In the genomic region with DNA sequence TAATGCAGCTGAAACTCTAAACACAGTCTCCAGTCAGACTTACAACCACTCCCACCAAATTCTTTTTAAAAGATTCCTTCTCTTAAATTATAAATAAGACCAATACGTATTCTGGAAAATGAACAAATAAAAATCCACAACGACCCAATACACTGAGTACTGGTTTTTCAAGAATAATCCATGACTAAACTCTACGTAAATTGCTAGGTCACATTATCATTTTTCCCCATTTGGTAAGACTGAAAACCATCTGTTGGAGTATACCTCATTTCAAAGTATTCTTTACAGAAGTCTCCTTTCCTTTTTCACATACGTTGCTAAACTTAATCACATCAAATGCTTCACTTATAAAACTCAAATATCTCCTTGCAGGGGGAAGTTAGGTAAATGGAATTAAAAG, we compare ENCODE assay signal across 18 cellular contexts. TPM values are rescaled to one million over a fixed set of nuclear protein-coding genes. Genes with fewer than 3 reads are reported as not detected.
DNase-seq lines count a peak whose midpoint lies in the region; ATAC-seq, FAIRE-seq and TF ChIP-seq lines count a peak whose summit lies in the region.
"Had no signal": no experiment of that assay in that cellular context is flagged by ENCODE, and none has a peak within 500 bp of the region (broad histone marks: within the 10 kb centered on the region; RNA-seq: fewer than 3 reads in every experiment).

No MANE protein-coding gene starts in this region.

- no peak for ATAC-seq in HG02623 (IDR thresholded peaks at IDR 0.05; ENCODE audit: unreplicated experiment)
- ATAC-seq: HCT116; stimulated activated effector memory CD8-positive, alpha-beta T cell treated with anti-CD3 and anti-CD28 coated beads, Interleukin-12 subunit alpha, Interleukin-12 subunit beta, amount 100 ng/mL, for 72 hours had no signal

- peaks cover 9% of the 10 kb centered on the region for H3K36me3 Mint-ChIP-seq in nephron (ENCODE audit: low read depth)
- H3K36me3 Mint-ChIP-seq: activated CD4-positive, alpha-beta memory T cell treated with anti-CD3 and anti-CD28 coated beads for 36 hours had no signal

- peaks cover 66% of the 10 kb centered on the region for H3K4me1 Mint-ChIP-seq in nephron

- H3K9me3 Mint-ChIP-seq in nephron = no peaks in the 10 kb centered on the region
- H3K9me3 Mint-ChIP-seq: activated CD4-positive, alpha-beta memory T cell treated with anti-CD3 and anti-CD28 coated beads for 36 hours; dendritic cell treated with granulocyte-macrophage colony-stimulating factor and Interleukin-4, amounts not matched to agents 40 ng/mL and 50 ng/mL, for 4 days; stimulated activated effector memory CD8-positive, alpha-beta T cell treated with anti-CD3 and anti-CD28 coated beads, Interleukin-12 subunit alpha, Interleukin-12 subunit beta, amount 100 ng/mL, for 72 hours had no signal

- intact Hi-C loops in uterus (cut with DNase I; ENCODE audit: low total_unique reads) = no loop called here

- H3K36me3 ChIP-seq in bronchial epithelial cell (ENCODE audit: control insufficient read depth, insufficient read depth, low read length) (no peaks in the 10 kb centered on the region), uterus (no peaks in the 10 kb centered on the region)

- DNase-seq in DMS 273 (lab: John Stamatoyannopoulos, UW; ENCODE audit: unreplicated experiment) (peak; percentile 47), DMS 273 treated with DMSO at 0.1 percent for 48 hours (lab: John Stamatoyannopoulos, UW) (no peak), bronchial epithelial cell (ENCODE audit: low read depth) (peak; percentile 51), uterus (no peak), SW 1271 (lab: John Stamatoyannopoulos, UW) (no peak)
- no peak for DNase-seq in stimulated activated CD8-positive, alpha-beta memory T cell treated with anti-CD3 and anti-CD28 coated beads, Interleukin-4, amount 100 ng/mL, for 48 hours
- DNase-seq: activated CD4-positive, alpha-beta memory T cell treated with anti-CD3 and anti-CD28 coated beads for 36 hours; amygdala; NCI-H2029 treated with DMSO at 0.1 percent for 48 hours; NK-92 treated with Interleukin-12 subunit alpha and Interleukin-12 subunit beta, amount 100 ng/mL, for 24 hours; SHP77 treated with DMSO at 0.1 percent for 48 hours; stimulated activated CD4-positive, alpha-beta T cell treated with anti-CD3 and anti-CD28 coated beads, Interleukin-4, amount 100 ng/mL, for 24 hours had no signal

- peak overlapping the region; percentile 94 to 97 for H3K27ac ChIP-seq in uterus
- H3K27ac ChIP-seq: 22Rv1 had no signal

- FAIRE-seq in bronchial epithelial cell (lab: Jason Lieb, UNC) = no peak

- H3K27me3 ChIP-seq in bronchial epithelial cell (ENCODE audit: control insufficient read depth, insufficient read depth, low read length) (no peaks in the 10 kb centered on the region), uterus (no peaks in the 10 kb centered on the region)

- TF ChIP-seq CTCF in bronchial epithelial cell (IDR thresholded peaks at IDR 0.05; ENCODE audit: insufficient read depth, low read length, severe bottlenecking) (no peak), nephron (IDR thresholded peaks at IDR 0.05; ENCODE audit: unreplicated experiment in 3 of 3) (no peak), uterus (IDR thresholded peaks at IDR 0.05) (no peak)

- H3K4me1 ChIP-seq in uterus = peaks cover 0 to 6% of the 10 kb centered on the region in 2 donors

- TF ChIP-seq POLR2A in uterus (IDR thresholded peaks at IDR 0.05) = no peak

- peak overlapping the region; percentile 44 to 93 (median 82) for H3K27ac Mint-ChIP-seq in nephron
- H3K27ac Mint-ChIP-seq: activated CD4-positive, alpha-beta memory T cell treated with anti-CD3 and anti-CD28 coated beads for 36 hours; dendritic cell treated with granulocyte-macrophage colony-stimulating factor and Interleukin-4, amounts not matched to agents 40 ng/mL and 50 ng/mL, for 4 days; stimulated activated effector memory CD8-positive, alpha-beta T cell treated with anti-CD3 and anti-CD28 coated beads, Interleukin-12 subunit alpha, Interleukin-12 subunit beta, amount 100 ng/mL, for 72 hours had no signal

- H3K27me3 Mint-ChIP-seq in nephron (ENCODE audit: low read depth) = no peaks in the 10 kb centered on the region
- H3K27me3 Mint-ChIP-seq: dendritic cell treated with granulocyte-macrophage colony-stimulating factor and Interleukin-4, amounts not matched to agents 40 ng/mL and 50 ng/mL, for 4 days had no signal

- no peaks in the 10 kb centered on the region for H3K9me3 ChIP-seq in uterus

- H3K4me3 ChIP-seq in bronchial epithelial cell (ENCODE audit: low read depth, low read length) (no peak overlapping the region), uterus (peak overlapping the region in 1 of 2 donors; percentile 10)

- H3K4me3 Mint-ChIP-seq in nephron = peak overlapping the region; percentile 97 to 98 (median 97)
- H3K4me3 Mint-ChIP-seq: activated CD4-positive, alpha-beta memory T cell treated with anti-CD3 and anti-CD28 coated beads for 36 hours; stimulated activated effector memory CD8-positive, alpha-beta T cell treated with anti-CD3 and anti-CD28 coated beads, Interleukin-12 subunit alpha, Interleukin-12 subunit beta, amount 100 ng/mL, for 72 hours had no signal

RNA-seq across cellular contexts. Expression of gene ZNF516, which starts 6.0 kb away (rescaled TPM):
- total RNA-seq in bronchial epithelial cell (16.6 and 20.9 TPM in 2 replicates), uterus (100 to 1,000 TPM in 1 of 4 donors, 10 to 100 TPM in 3; 29.4 to 177 (median 65.7) TPM)

Comparison
In these comparisons a context has a peak if more than half of its experiments do, and no peak if none do; other contexts are left out.
1. DNase-seq: peak in DMS 273 (single experiment) and bronchial epithelial cell (single experiment); none in DMS 273 treated with DMSO at 0.1 percent for 48 hours (single experiment), uterus (0 of 2), stimulated activated CD8-positive, alpha-beta memory T cell treated with anti-CD3 and anti-CD28 coated beads, Interleukin-4, amount 100 ng/mL, for 48 hours (single experiment) and SW 1271 (0 of 2).